In genomic region chr12:117119592-117120198, GRCh38 we compare ENCODE assay signal across 8 cellular contexts. TPM values are rescaled to one million over a fixed set of nuclear protein-coding genes. Genes with fewer than 3 reads are reported as not detected.
DNase-seq lines count a peak whose midpoint lies in the region; ATAC-seq and TF ChIP-seq lines count a peak whose summit lies in the region.

No MANE protein-coding gene starts in this region.

- H3K4me1 ChIP-seq in cardiac muscle cell (ENCODE audit: low read depth) = peaks cover 20% of the 10 kb centered on the region

- no peak overlapping the region for H3K27ac Mint-ChIP-seq in activated CD4-positive, alpha-beta memory T cell treated with anti-CD3 and anti-CD28 coated beads, Interleukin-2, amount 10 ng/mL, durations not matched to agents 7 days and 5 days

- H3K4me1 Mint-ChIP-seq in activated CD4-positive, alpha-beta memory T cell treated with anti-CD3 and anti-CD28 coated beads, Interleukin-2, amount 10 ng/mL, durations not matched to agents 7 days and 5 days = no peaks in the 10 kb centered on the region

- no peaks in the 10 kb centered on the region for H3K9me3 Mint-ChIP-seq in activated CD4-positive, alpha-beta memory T cell treated with anti-CD3 and anti-CD28 coated beads, Interleukin-2, amount 10 ng/mL, durations not matched to agents 7 days and 5 days

- no peak overlapping the region for H3K27ac ChIP-seq in 22Rv1
- peak overlapping the region; percentile 32 for H3K27ac ChIP-seq in cardiac muscle cell

- H3K36me3 Mint-ChIP-seq in activated CD4-positive, alpha-beta memory T cell treated with anti-CD3 and anti-CD28 coated beads, Interleukin-2, amount 10 ng/mL, durations not matched to agents 7 days and 5 days (ENCODE audit: low read depth) = no peaks in the 10 kb centered on the region

- H3K27me3 Mint-ChIP-seq in activated CD4-positive, alpha-beta memory T cell treated with anti-CD3 and anti-CD28 coated beads, Interleukin-2, amount 10 ng/mL, durations not matched to agents 7 days and 5 days = no peaks in the 10 kb centered on the region

- POLR2A ChIA-PET in activated CD4-positive, alpha-beta memory T cell treated with anti-CD3 and anti-CD28 coated beads, Interleukin-2, amount 10 ng/mL, durations not matched to agents 7 days and 5 days (lab: Charles Lee) = interaction anchor here (0.5 to 1.5 kb wide), 4 partner anchors 18 to 416 kb away, joined by 3 to 5 read pairs (median 4); no protein-coding TSS in a partner anchor

- TF ChIP-seq CTCF in 22Rv1 (IDR thresholded peaks at IDR 0.05) (peak; percentile 92), cardiac muscle cell (IDR thresholded peaks at IDR 0.05; ENCODE audit: low read depth, low read length) (peak; percentile 55)

- no peaks in the 10 kb centered on the region for H3K36me3 ChIP-seq in cardiac muscle cell

- H3K4me3 ChIP-seq in cardiac muscle cell = no peak overlapping the region

- DNase-seq in GM03348 (ENCODE audit: low spot score) = peak; percentile 49
- DNase-seq in NCI-H2029 (lab: John Stamatoyannopoulos, UW) = peak; percentile 34
- DNase-seq in activated CD4-positive, alpha-beta memory T cell treated with anti-CD3 and anti-CD28 coated beads, Interleukin-2, amount 10 ng/mL, durations not matched to agents 7 days and 5 days = peak; percentile 31
- DNase-seq in cardiac muscle cell (ENCODE audit: low read depth in 1 of 2, low spot score in 1 of 2) = peak in 1 of 2 donors; percentile 63
- peak; percentile 61 for DNase-seq in stimulated activated CD8-positive, alpha-beta memory T cell treated with anti-CD3 and anti-CD28 coated beads, Interleukin-4, amount 100 ng/mL, for 48 hours
- DNase-seq in mesenteric fat pad (ENCODE audit: low spot score) = no peak

- ATAC-seq in HG03432 (IDR thresholded peaks at IDR 0.05; ENCODE audit: unreplicated experiment) = no peak

- CTCF ChIA-PET in activated CD4-positive, alpha-beta memory T cell treated with anti-CD3 and anti-CD28 coated beads, Interleukin-2, amount 10 ng/mL, durations not matched to agents 7 days and 5 days (lab: Charles Lee) = interaction anchor here (0.7 to 4.1 kb wide), 19 partner anchors 9 to 419 kb away, joined by 3 to 97 read pairs (median 4); no protein-coding TSS in a partner anchor

- no peaks in the 10 kb centered on the region for H3K27me3 ChIP-seq in cardiac muscle cell

- H3K4me3 Mint-ChIP-seq in activated CD4-positive, alpha-beta memory T cell treated with anti-CD3 and anti-CD28 coated beads, Interleukin-2, amount 10 ng/mL, durations not matched to agents 7 days and 5 days = no peak overlapping the region

- H3K9me3 ChIP-seq in cardiac muscle cell (ENCODE audit: low read depth) = no peaks in the 10 kb centered on the region

RNA-seq across cellular contexts. Expression of gene TESC, which starts 20.5 kb away (rescaled TPM):
- 10 to 100 TPM; 29.2 to 30.1 TPM for total RNA-seq in activated CD4-positive, alpha-beta memory T cell treated with anti-CD3 and anti-CD28 coated beads, Interleukin-2, amount 10 ng/mL, durations not matched to agents 7 days and 5 days
- total RNA-seq in cardiac muscle cell (30.3 and 52.4 TPM in 2 replicates), mesenteric fat pad (3.8 TPM)
- 24.5 and 57.7 TPM in 2 replicates for polyA plus RNA-seq in cardiac muscle cell
